ENCODE assay signal across 23 cellular contexts in genomic region chr12:130984183-130985058, GRCh38. TPM values are rescaled to one million over a fixed set of nuclear protein-coding genes. Genes with fewer than 3 reads are reported as not detected.
DNase-seq lines count a peak whose midpoint lies in the region; ATAC-seq, FAIRE-seq and TF ChIP-seq lines count a peak whose summit lies in the region.
"Had no signal": no experiment of that assay in that cellular context is flagged by ENCODE, and none has a peak within 500 bp of the region (broad histone marks: within the 10 kb centered on the region; RNA-seq: fewer than 3 reads in every experiment).

No MANE protein-coding gene starts in this region.

- TF ChIP-seq EP300 in K562 (IDR thresholded peaks at IDR 0.05; ENCODE audit: low read length) = no peak

- no peaks in the 10 kb centered on the region for H3K9me1 ChIP-seq in K562 (ENCODE audit: control insufficient read depth, insufficient read depth, low read length)

- CTCF ChIA-PET in K562 (lab: Yijun Ruan, JAX; ENCODE audit: low intra/inter-chr PET ratio) = no interaction called here

- no peaks in the 10 kb centered on the region for H4K20me1 ChIP-seq in BLaER1
- no peaks in the 10 kb centered on the region for H4K20me1 ChIP-seq in K562 (replicated peaks; ENCODE audit: control insufficient read depth, insufficient read depth, low read length)

- no peak for TF ChIP-seq RAD21 in K562 (CRISPR knock-in tag; conservative IDR thresholded peaks at IDR 0.05 in 1 of 2, IDR thresholded peaks at IDR 0.05 in 1 of 2)

- H3K36me3 Mint-ChIP-seq in activated naive CD8-positive, alpha-beta T cell treated with anti-CD3 and anti-CD28 coated beads, Interleukin-2, amount 10 ng/mL, durations not matched to agents 7 days and 5 days = no peaks in the 10 kb centered on the region
- H3K36me3 Mint-ChIP-seq in activated naive CD8-positive, alpha-beta T cell treated with anti-CD3 and anti-CD28 coated beads for 36 hours = no peaks in the 10 kb centered on the region
- H3K36me3 Mint-ChIP-seq: CD4-positive, CD25-positive, alpha-beta regulatory T cell had no signal

- H3K27me3 ChIP-seq in BLaER1 (no peaks in the 10 kb centered on the region), K562 (ENCODE audit: control insufficient read depth in 2 of 2, insufficient read depth in 2 of 2, low read length in 2 of 2) (peaks cover 19 to 41% of the 10 kb centered on the region in 2 experiments; a peak in 4 of 5 replicates), gastrocnemius medialis (no peaks in the 10 kb centered on the region)
- H3K27me3 ChIP-seq: SJSA1 had no signal

- POLR2A ChIA-PET in activated naive CD8-positive, alpha-beta T cell treated with anti-CD3 and anti-CD28 coated beads, Interleukin-2, amount 10 ng/mL, durations not matched to agents 7 days and 5 days (lab: Charles Lee) = no interaction called here
- POLR2A ChIA-PET in K562 (lab: Yijun Ruan, JAX) = no interaction called here

- H3K9ac ChIP-seq in BLaER1 (no peak overlapping the region), K562 (ENCODE audit: insufficient read depth in 1 of 2, low read depth in 2 of 2, low read length in 2 of 2) (no peak overlapping the region)

- WGBS in K562 (ENCODE audit: insufficient coverage, low coverage, missing lambda C conversion rate) = 15% methylated on average over 12 of the region's 12 CpGs

- H3K4me1 ChIP-seq in BLaER1 (peaks cover 54% of the 10 kb centered on the region), K562 (replicated peaks in 1 of 2; ENCODE audit: control insufficient read depth in 2 of 2, insufficient read depth in 2 of 2, low read length in 2 of 2) (peaks cover 7 to 12% of the 10 kb centered on the region in 2 experiments; a peak in 4 of 5 replicates), gastrocnemius medialis (no peaks in the 10 kb centered on the region)
- H3K4me1 ChIP-seq: SJSA1 had no signal

- H3K27me3 Mint-ChIP-seq in activated naive CD8-positive, alpha-beta T cell treated with anti-CD3 and anti-CD28 coated beads, Interleukin-2, amount 10 ng/mL, durations not matched to agents 7 days and 5 days = peaks cover 32% of the 10 kb centered on the region
- peaks cover 17% of the 10 kb centered on the region for H3K27me3 Mint-ChIP-seq in activated naive CD8-positive, alpha-beta T cell treated with anti-CD3 and anti-CD28 coated beads for 36 hours

- ATAC-seq in activated naive CD8-positive, alpha-beta T cell treated with anti-CD3 and anti-CD28 coated beads, Interleukin-2, amount 10 ng/mL, durations not matched to agents 7 days and 5 days (ENCODE audit: low read depth) = no peak
- no peak for ATAC-seq in K562
- ATAC-seq in gastrocnemius medialis = no peak
- ATAC-seq in GM19455 (IDR thresholded peaks at IDR 0.05; ENCODE audit: unreplicated experiment) = no peak
- ATAC-seq: PC-3 had no signal

- H3K27ac ChIP-seq in BLaER1 (no peak overlapping the region), K562 (ENCODE audit: extremely low read depth, low read depth, low read length) (no peak overlapping the region), gastrocnemius medialis (peak overlapping the region in 3 of 4 donors; percentile 36 to 49 (median 41))
- H3K27ac ChIP-seq: SJSA1 had no signal

- H3K4me2 ChIP-seq in BLaER1 (peak overlapping the region; percentile 80; the same call in 1 of the 2 replicates), K562 (ENCODE audit: insufficient read depth, low read length) (no peak overlapping the region)

- H3K4me3 ChIP-seq in BLaER1 = no peak overlapping the region
- no peak overlapping the region for H3K4me3 ChIP-seq in K562
- H3K4me3 ChIP-seq in gastrocnemius medialis = no peak overlapping the region
- H3K4me3 ChIP-seq: SJSA1 had no signal

- in situ Hi-C loops in K562 (cut with MboI) = no loop called here
- in situ Hi-C loops in gastrocnemius medialis (cut with MboI; ENCODE audit: low sequenced_read_pairs in 4 of 4) = no loop called here

- H3K9me3 Mint-ChIP-seq in activated naive CD8-positive, alpha-beta T cell treated with anti-CD3 and anti-CD28 coated beads, Interleukin-2, amount 10 ng/mL, durations not matched to agents 7 days and 5 days = no peaks in the 10 kb centered on the region
- no peaks in the 10 kb centered on the region for H3K9me3 Mint-ChIP-seq in activated naive CD8-positive, alpha-beta T cell treated with anti-CD3 and anti-CD28 coated beads for 36 hours

- TF ChIP-seq POLR2A in K562 (conservative IDR thresholded peaks at IDR 0.05) (no peak), gastrocnemius medialis (IDR thresholded peaks at IDR 0.05) (no peak)

- no peaks in the 10 kb centered on the region for H3K4me1 Mint-ChIP-seq in activated naive CD8-positive, alpha-beta T cell treated with anti-CD3 and anti-CD28 coated beads, Interleukin-2, amount 10 ng/mL, durations not matched to agents 7 days and 5 days
- no peaks in the 10 kb centered on the region for H3K4me1 Mint-ChIP-seq in activated naive CD8-positive, alpha-beta T cell treated with anti-CD3 and anti-CD28 coated beads for 36 hours
- H3K4me1 Mint-ChIP-seq: CD4-positive, CD25-positive, alpha-beta regulatory T cell had no signal

- H3K27ac Mint-ChIP-seq in activated naive CD8-positive, alpha-beta T cell treated with anti-CD3 and anti-CD28 coated beads, Interleukin-2, amount 10 ng/mL, durations not matched to agents 7 days and 5 days = peak overlapping the region; percentile 27
- no peak overlapping the region for H3K27ac Mint-ChIP-seq in activated naive CD8-positive, alpha-beta T cell treated with anti-CD3 and anti-CD28 coated beads for 36 hours
- H3K27ac Mint-ChIP-seq: CD4-positive, CD25-positive, alpha-beta regulatory T cell had no signal

- no peak overlapping the region for H2AFZ ChIP-seq in K562 (ENCODE audit: low read depth, low read length)

- H3K9me3 ChIP-seq in BLaER1 = no peaks in the 10 kb centered on the region
- H3K9me3 ChIP-seq in K562 (replicated peaks; ENCODE audit: control insufficient read depth, insufficient read depth, low read depth, low read length) = no peaks in the 10 kb centered on the region
- H3K9me3 ChIP-seq in gastrocnemius medialis = no peaks in the 10 kb centered on the region
- H3K9me3 ChIP-seq: SJSA1 had no signal

- H3K36me3 ChIP-seq in BLaER1 (no peaks in the 10 kb centered on the region), K562 (ENCODE audit: control insufficient read depth, insufficient read depth, low read length) (no peaks in the 10 kb centered on the region), gastrocnemius medialis (no peaks in the 10 kb centered on the region)
- H3K36me3 ChIP-seq: SJSA1 had no signal

- H3K79me2 ChIP-seq in K562 (ENCODE audit: control insufficient read depth, insufficient read depth, low read length) = no peaks in the 10 kb centered on the region

- intact Hi-C loops in K562 (cut with micrococcal nuclease) = no loop called here
- intact Hi-C loops in gastrocnemius medialis (cut with DNase I; ENCODE audit: low total_unique reads) = no loop called here

- DNase-seq in activated naive CD8-positive, alpha-beta T cell treated with anti-CD3 and anti-CD28 coated beads, Interleukin-2, amount 10 ng/mL, durations not matched to agents 7 days and 5 days = no peak
- DNase-seq in activated naive CD8-positive, alpha-beta T cell treated with anti-CD3 and anti-CD28 coated beads for 36 hours = no peak
- DNase-seq in K562 (ENCODE audit: extremely low read depth in 1 of 4, low spot score in 3 of 4) (no peak), gastrocnemius medialis (no peak), NCI-H524 treated with DMSO at 0.1 percent for 48 hours (lab: John Stamatoyannopoulos, UW) (no peak)
- DNase-seq: CD4-positive, CD25-positive, alpha-beta regulatory T cell; DMS153; KBM-7; MV-4-11; NCI-H1105; NCI-H146; NCI-H1930; NCI-H2107; NCI-H524; NCI-H774; PC-3 had no signal

- no peak overlapping the region for H3K4me3 Mint-ChIP-seq in activated naive CD8-positive, alpha-beta T cell treated with anti-CD3 and anti-CD28 coated beads, Interleukin-2, amount 10 ng/mL, durations not matched to agents 7 days and 5 days
- no peak overlapping the region for H3K4me3 Mint-ChIP-seq in activated naive CD8-positive, alpha-beta T cell treated with anti-CD3 and anti-CD28 coated beads for 36 hours
- H3K4me3 Mint-ChIP-seq: CD4-positive, CD25-positive, alpha-beta regulatory T cell had no signal

- no TSS peak for BruUV-seq in K562 (replicated peaks; lab: Mats Ljungman, UMichigan)

- no peak for TF ChIP-seq CTCF in K562 (IDR thresholded peaks at IDR 0.05 in 2 of 3, conservative IDR thresholded peaks at IDR 0.05 in 1 of 3; ENCODE audit: insufficient read depth in 2 of 3, low read depth in 1 of 3, low read length in 3 of 3)
- TF ChIP-seq CTCF in gastrocnemius medialis (IDR thresholded peaks at IDR 0.05 in 4 of 5, conservative IDR thresholded peaks at IDR 0.05 in 1 of 5) = no peak

- FAIRE-seq in K562 (lab: Jason Lieb, UNC) = no peak
- FAIRE-seq: GM19239, H54 had no signal

TF ChIP-seq in K562, 482 proteins besides CTCF, POLR2A, EP300 and RAD21 (continues in another document):
- TF ChIP-seq OTX1 (CRISPR knock-in tag; IDR thresholded peaks at IDR 0.05) = peak; percentile 63; the same call in 1 of the 2 replicates

RNA-seq across cellular contexts. Expression of gene ADGRD1, which starts 30.7 kb away (rescaled TPM):
- total RNA-seq in activated naive CD8-positive, alpha-beta T cell treated with anti-CD3 and anti-CD28 coated beads, Interleukin-2, amount 10 ng/mL, durations not matched to agents 7 days and 5 days = not detected
- under 1 TPM in 1 of 2 experiments, not detected in 1; 0.38 TPM for total RNA-seq in activated naive CD8-positive, alpha-beta T cell treated with anti-CD3 and anti-CD28 coated beads for 36 hours
- total RNA-seq in K562 (2011; cell fraction: chromatin; rRNA removed; ENCODE audit: low replicate concordance) = 11.2 and 13.0 TPM in 2 replicates
- 8.5 and 12.1 TPM in 2 replicates for total RNA-seq in K562 (2011; cell fraction: nucleolus; rRNA removed)
- 8.5 and 11.0 TPM in 2 replicates for total RNA-seq in K562 (2011; cell fraction: nucleoplasm; rRNA removed)
- total RNA-seq in K562 (2014; rRNA removed) (3.3 and 4.4 TPM in 2 replicates), K562 (2014; rRNA removed; fragmentation: Illumina TruSeq; extraction: Trizol) (4.4 and 4.7 TPM in 2 replicates), K562 (2015; rRNA removed; fragmentation: Illumina TruSeq; extraction: Trizol) (3.2 and 3.4 TPM in 2 replicates), K562 (2021) (11.7 and 12.8 TPM in 2 replicates), gastrocnemius medialis (1 to 10 TPM; 5.3 to 9.6 (median 8.2) TPM)
- polyA plus RNA-seq in K562 (2011; rRNA removed) (2.3 and 13.2 TPM in 2 replicates), K562 (2014; fragmentation: Illumina TruSeq; extraction: Trizol) (3.8 TPM in 2 replicates), K562 (2014; fragmentation: Nextera tagmentation; extraction: Ambion mirVana) (1 to 10 TPM; 1.7 to 2.0 TPM), K562 (2014; rRNA removed) (2.9 and 4.6 TPM in 2 replicates)
- 2.6 and 6.7 TPM in 2 replicates for polyA plus RNA-seq in K562 (2011; cell fraction: cytosol; rRNA removed)
- 17.3 and 66.1 TPM in 2 replicates for polyA plus RNA-seq in K562 (2011; cell fraction: nucleus; rRNA removed)
- polyA plus RNA-seq in K562 (2012) = 6.1 and 17.1 TPM in 2 replicates
- 1.8 and 14.4 TPM in 2 replicates for polyA minus RNA-seq in K562 (2011; rRNA and poly(A)+ RNA removed)
- polyA minus RNA-seq in K562 (2011; cell fraction: cytosol; rRNA and poly(A)+ RNA removed) = 1.7 and 12.6 TPM in 2 replicates
- 7.0 and 20.3 TPM in 2 replicates for polyA minus RNA-seq in K562 (2011; cell fraction: nucleus; rRNA and poly(A)+ RNA removed)
- total RNA-seq: CD4-positive, CD25-positive, alpha-beta regulatory T cell; HT1080; LHCN-M2 had no signal

Comparison
In these comparisons a context has a peak if more than half of its experiments do, and no peak if none do; other contexts are left out.
1. H3K27ac ChIP-seq: peak in gastrocnemius medialis (3 of 4); none in BLaER1 (single experiment) and K562 (single experiment).